In the genomic region with DNA sequence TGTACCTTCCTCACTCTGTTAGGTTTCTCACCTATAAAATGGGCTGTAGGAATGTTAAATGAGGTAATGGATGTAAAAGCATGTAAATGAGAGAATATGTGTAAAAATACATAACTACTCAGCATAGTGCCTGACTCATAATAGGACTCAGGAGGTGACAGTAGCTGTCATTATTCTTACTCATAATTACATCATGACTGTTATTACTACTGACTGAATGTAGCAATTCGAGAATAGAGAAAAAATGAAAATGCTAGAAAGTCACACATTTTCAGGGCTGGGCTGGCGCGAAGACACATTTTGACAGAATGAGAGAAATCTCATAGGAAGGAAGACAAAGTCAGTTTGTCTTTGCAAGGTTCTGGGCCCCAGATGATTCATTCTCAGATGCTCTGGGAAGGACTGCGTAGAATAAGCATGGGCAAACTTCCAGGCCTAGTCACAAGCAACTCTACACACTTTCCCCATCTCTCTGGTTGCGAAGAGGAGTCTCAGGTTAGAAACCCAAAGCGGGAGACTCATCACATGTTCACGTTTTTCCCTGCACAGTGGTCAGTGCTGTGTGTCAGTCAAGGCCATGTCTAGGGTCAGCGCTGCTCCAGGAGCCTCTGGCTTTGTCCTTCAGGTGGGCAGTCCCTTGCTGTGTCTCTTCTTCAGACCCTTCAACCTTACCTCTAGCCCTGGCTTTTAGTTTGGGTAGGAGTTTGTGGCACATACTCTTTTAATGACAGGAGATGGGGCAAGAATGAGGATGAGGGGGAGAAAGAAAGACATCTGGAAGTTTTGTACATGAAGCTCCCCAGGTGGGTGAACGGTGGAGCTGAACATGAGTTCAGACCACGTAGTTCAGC, we compare ENCODE assay signal across 1 cellular context.
TF ChIP-seq lines count a peak whose summit lies in the region.

No MANE protein-coding gene starts in this region.

TF ChIP-seq in GM12878, 131 proteins besides CTCF, POLR2A, EP300 and RAD21 (continued from another document and continues in another):
- TF ChIP-seq, protein P1, sequence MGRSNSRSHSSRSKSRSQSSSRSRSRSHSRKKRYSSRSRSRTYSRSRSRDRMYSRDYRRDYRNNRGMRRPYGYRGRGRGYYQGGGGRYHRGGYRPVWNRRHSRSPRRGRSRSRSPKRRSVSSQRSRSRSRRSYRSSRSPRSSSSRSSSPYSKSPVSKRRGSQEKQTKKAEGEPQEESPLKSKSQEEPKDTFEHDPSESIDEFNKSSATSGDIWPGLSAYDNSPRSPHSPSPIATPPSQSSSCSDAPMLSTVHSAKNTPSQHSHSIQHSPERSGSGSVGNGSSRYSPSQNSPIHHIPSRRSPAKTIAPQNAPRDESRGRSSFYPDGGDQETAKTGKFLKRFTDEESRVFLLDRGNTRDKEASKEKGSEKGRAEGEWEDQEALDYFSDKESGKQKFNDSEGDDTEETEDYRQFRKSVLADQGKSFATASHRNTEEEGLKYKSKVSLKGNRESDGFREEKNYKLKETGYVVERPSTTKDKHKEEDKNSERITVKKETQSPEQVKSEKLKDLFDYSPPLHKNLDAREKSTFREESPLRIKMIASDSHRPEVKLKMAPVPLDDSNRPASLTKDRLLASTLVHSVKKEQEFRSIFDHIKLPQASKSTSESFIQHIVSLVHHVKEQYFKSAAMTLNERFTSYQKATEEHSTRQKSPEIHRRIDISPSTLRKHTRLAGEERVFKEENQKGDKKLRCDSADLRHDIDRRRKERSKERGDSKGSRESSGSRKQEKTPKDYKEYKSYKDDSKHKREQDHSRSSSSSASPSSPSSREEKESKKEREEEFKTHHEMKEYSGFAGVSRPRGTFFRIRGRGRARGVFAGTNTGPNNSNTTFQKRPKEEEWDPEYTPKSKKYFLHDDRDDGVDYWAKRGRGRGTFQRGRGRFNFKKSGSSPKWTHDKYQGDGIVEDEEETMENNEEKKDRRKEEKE (IDR thresholded peaks at IDR 0.05) = no peak
- TF ChIP-seq CBX3 (IDR thresholded peaks at IDR 0.05; ENCODE audit: borderline replicate concordance, low read depth) = no peak
- TF ChIP-seq, protein P2, sequence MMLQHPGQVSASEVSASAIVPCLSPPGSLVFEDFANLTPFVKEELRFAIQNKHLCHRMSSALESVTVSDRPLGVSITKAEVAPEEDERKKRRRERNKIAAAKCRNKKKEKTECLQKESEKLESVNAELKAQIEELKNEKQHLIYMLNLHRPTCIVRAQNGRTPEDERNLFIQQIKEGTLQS (IDR thresholded peaks at IDR 0.05; ENCODE audit: borderline replicate concordance, extremely low read depth, low read depth, low read length) = no peak
- no peak for TF ChIP-seq HDGF (IDR thresholded peaks at IDR 0.05)
- peak; percentile 77; the same call in 1 of the 2 replicates for TF ChIP-seq BCL11A (IDR thresholded peaks at IDR 0.05; ENCODE audit: low read depth, low read length)
- no peak for TF ChIP-seq YBX1 (IDR thresholded peaks at IDR 0.05)
- TF ChIP-seq NBN (IDR thresholded peaks at IDR 0.05) = 0 out of 2 replicates have a peak, but pooled peaks have one; percentile 44
- TF ChIP-seq, protein P3, sequence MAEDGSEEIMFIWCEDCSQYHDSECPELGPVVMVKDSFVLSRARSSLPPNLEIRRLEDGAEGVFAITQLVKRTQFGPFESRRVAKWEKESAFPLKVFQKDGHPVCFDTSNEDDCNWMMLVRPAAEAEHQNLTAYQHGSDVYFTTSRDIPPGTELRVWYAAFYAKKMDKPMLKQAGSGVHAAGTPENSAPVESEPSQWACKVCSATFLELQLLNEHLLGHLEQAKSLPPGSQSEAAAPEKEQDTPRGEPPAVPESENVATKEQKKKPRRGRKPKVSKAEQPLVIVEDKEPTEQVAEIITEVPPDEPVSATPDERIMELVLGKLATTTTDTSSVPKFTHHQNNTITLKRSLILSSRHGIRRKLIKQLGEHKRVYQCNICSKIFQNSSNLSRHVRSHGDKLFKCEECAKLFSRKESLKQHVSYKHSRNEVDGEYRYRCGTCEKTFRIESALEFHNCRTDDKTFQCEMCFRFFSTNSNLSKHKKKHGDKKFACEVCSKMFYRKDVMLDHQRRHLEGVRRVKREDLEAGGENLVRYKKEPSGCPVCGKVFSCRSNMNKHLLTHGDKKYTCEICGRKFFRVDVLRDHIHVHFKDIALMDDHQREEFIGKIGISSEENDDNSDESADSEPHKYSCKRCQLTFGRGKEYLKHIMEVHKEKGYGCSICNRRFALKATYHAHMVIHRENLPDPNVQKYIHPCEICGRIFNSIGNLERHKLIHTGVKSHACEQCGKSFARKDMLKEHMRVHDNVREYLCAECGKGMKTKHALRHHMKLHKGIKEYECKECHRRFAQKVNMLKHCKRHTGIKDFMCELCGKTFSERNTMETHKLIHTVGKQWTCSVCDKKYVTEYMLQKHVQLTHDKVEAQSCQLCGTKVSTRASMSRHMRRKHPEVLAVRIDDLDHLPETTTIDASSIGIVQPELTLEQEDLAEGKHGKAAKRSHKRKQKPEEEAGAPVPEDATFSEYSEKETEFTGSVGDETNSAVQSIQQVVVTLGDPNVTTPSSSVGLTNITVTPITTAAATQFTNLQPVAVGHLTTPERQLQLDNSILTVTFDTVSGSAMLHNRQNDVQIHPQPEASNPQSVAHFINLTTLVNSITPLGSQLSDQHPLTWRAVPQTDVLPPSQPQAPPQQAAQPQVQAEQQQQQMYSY (CRISPR knock-in tag; IDR thresholded peaks at IDR 0.05) = no peak
- TF ChIP-seq EZH2 (IDR thresholded peaks at IDR 0.05; ENCODE audit: borderline replicate concordance, control insufficient read depth, low read depth, low read length) = no peak
- TF ChIP-seq DPF2 (IDR thresholded peaks at IDR 0.05) = 0 out of 2 replicates have a peak, but pooled peaks have one; percentile 35
- no peak for TF ChIP-seq MYC (IDR thresholded peaks at IDR 0.05; ENCODE audit: insufficient read depth, insufficient read length, insufficient replicate concordance, low read length, severe bottlenecking)
- peak; percentile 66; the same call in 1 of the 2 replicates for TF ChIP-seq JUND (IDR thresholded peaks at IDR 0.05; ENCODE audit: low read depth, low read length)
- TF ChIP-seq ZZZ3 (IDR thresholded peaks at IDR 0.05; ENCODE audit: control insufficient read depth, insufficient read length, low read depth) = no peak
- TF ChIP-seq MTA3 (IDR thresholded peaks at IDR 0.05; ENCODE audit: borderline replicate concordance, low read length) = 0 out of 2 replicates have a peak, but pooled peaks have one; percentile 37
- peak; percentile 59; the same call in 1 of the 2 replicates for TF ChIP-seq RUNX3 (IDR thresholded peaks at IDR 0.05; ENCODE audit: low read length)
- no peak for TF ChIP-seq MAX (IDR thresholded peaks at IDR 0.05; ENCODE audit: low read depth, low read length)
- TF ChIP-seq REST (IDR thresholded peaks at IDR 0.05; ENCODE audit: low read depth, low read length) = no peak
- TF ChIP-seq NFIC (IDR thresholded peaks at IDR 0.05; ENCODE audit: low read depth, low read length) = peak; percentile 98
- TF ChIP-seq, protein P4, sequence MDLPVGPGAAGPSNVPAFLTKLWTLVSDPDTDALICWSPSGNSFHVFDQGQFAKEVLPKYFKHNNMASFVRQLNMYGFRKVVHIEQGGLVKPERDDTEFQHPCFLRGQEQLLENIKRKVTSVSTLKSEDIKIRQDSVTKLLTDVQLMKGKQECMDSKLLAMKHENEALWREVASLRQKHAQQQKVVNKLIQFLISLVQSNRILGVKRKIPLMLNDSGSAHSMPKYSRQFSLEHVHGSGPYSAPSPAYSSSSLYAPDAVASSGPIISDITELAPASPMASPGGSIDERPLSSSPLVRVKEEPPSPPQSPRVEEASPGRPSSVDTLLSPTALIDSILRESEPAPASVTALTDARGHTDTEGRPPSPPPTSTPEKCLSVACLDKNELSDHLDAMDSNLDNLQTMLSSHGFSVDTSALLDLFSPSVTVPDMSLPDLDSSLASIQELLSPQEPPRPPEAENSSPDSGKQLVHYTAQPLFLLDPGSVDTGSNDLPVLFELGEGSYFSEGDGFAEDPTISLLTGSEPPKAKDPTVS (IDR thresholded peaks at IDR 0.05; ENCODE audit: low read depth, low read length) = no peak
- TF ChIP-seq, protein P5, sequence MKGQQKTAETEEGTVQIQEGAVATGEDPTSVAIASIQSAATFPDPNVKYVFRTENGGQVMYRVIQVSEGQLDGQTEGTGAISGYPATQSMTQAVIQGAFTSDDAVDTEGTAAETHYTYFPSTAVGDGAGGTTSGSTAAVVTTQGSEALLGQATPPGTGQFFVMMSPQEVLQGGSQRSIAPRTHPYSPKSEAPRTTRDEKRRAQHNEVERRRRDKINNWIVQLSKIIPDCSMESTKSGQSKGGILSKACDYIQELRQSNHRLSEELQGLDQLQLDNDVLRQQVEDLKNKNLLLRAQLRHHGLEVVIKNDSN (IDR thresholded peaks at IDR 0.05; ENCODE audit: borderline replicate concordance, extremely low read length, insufficient read depth, low read depth, low read length) = no peak
- TF ChIP-seq TCF7 (IDR thresholded peaks at IDR 0.05; ENCODE audit: borderline replicate concordance) = no peak; the same call in 1 of the 2 replicates
- peak; percentile 94 for TF ChIP-seq CREB1 (IDR thresholded peaks at IDR 0.05; ENCODE audit: low read depth)
- TF ChIP-seq, protein P6, sequence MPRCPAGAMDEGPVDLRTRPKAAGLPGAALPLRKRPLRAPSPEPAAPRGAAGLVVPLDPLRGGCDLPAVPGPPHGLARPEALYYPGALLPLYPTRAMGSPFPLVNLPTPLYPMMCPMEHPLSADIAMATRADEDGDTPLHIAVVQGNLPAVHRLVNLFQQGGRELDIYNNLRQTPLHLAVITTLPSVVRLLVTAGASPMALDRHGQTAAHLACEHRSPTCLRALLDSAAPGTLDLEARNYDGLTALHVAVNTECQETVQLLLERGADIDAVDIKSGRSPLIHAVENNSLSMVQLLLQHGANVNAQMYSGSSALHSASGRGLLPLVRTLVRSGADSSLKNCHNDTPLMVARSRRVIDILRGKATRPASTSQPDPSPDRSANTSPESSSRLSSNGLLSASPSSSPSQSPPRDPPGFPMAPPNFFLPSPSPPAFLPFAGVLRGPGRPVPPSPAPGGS (IDR thresholded peaks at IDR 0.05; ENCODE audit: borderline replicate concordance, insufficient read depth, low read depth, low read length, poor library complexity, severe bottlenecking) = peak; percentile 90
- TF ChIP-seq, protein P7, sequence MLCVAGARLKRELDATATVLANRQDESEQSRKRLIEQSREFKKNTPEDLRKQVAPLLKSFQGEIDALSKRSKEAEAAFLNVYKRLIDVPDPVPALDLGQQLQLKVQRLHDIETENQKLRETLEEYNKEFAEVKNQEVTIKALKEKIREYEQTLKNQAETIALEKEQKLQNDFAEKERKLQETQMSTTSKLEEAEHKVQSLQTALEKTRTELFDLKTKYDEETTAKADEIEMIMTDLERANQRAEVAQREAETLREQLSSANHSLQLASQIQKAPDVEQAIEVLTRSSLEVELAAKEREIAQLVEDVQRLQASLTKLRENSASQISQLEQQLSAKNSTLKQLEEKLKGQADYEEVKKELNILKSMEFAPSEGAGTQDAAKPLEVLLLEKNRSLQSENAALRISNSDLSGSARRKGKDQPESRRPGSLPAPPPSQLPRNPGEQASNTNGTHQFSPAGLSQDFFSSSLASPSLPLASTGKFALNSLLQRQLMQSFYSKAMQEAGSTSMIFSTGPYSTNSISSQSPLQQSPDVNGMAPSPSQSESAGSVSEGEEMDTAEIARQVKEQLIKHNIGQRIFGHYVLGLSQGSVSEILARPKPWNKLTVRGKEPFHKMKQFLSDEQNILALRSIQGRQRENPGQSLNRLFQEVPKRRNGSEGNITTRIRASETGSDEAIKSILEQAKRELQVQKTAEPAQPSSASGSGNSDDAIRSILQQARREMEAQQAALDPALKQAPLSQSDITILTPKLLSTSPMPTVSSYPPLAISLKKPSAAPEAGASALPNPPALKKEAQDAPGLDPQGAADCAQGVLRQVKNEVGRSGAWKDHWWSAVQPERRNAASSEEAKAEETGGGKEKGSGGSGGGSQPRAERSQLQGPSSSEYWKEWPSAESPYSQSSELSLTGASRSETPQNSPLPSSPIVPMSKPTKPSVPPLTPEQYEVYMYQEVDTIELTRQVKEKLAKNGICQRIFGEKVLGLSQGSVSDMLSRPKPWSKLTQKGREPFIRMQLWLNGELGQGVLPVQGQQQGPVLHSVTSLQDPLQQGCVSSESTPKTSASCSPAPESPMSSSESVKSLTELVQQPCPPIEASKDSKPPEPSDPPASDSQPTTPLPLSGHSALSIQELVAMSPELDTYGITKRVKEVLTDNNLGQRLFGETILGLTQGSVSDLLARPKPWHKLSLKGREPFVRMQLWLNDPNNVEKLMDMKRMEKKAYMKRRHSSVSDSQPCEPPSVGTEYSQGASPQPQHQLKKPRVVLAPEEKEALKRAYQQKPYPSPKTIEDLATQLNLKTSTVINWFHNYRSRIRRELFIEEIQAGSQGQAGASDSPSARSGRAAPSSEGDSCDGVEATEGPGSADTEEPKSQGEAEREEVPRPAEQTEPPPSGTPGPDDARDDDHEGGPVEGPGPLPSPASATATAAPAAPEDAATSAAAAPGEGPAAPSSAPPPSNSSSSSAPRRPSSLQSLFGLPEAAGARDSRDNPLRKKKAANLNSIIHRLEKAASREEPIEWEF (IDR thresholded peaks at IDR 0.05; ENCODE audit: insufficient replicate concordance, low read depth, low read length) = no peak
- TF ChIP-seq BRCA1 (IDR thresholded peaks at IDR 0.05; ENCODE audit: low read depth, low read length) = no peak
- peak; percentile 96 for TF ChIP-seq ATF7 (IDR thresholded peaks at IDR 0.05; ENCODE audit: low read depth)
- TF ChIP-seq RAD51 (IDR thresholded peaks at IDR 0.05) = 0 out of 2 replicates have a peak, but pooled peaks have one; percentile 24
- TF ChIP-seq GABPA (IDR thresholded peaks at IDR 0.05; ENCODE audit: low read depth) = peak; percentile 75; the same call in 1 of the 2 replicates
